Comparison of ENCODE assay signal across 10 cellular contexts in the genomic region with DNA sequence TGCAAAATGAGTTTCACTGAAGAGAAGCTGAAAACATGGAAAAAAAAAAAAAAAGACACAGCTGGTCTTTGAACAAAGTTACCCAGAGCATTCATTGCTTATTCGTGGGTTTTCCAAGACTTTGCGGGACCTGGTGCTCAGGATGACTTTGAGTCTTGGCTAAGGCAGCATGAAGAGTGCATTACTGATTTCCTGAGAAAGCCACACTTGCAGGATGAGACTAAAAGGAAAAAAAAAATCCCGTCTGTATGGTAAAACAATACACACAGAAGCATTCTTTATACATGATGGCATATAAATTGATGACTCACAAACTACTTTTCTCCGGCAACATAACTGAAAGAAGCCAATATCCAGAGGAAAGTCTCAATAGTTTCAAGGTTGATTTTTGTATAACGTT.
DNase-seq lines count a peak whose midpoint lies in the region; ATAC-seq and TF ChIP-seq lines count a peak whose summit lies in the region.
"Had no signal": no experiment of that assay in that cellular context is flagged by ENCODE, and none has a peak within 500 bp of the region (broad histone marks: within the 10 kb centered on the region; RNA-seq: fewer than 3 reads in every experiment).

No MANE protein-coding gene starts in this region.

- H3K27ac ChIP-seq in epithelial cell of prostate (peak overlapping the region; percentile 94), osteoblast (ENCODE audit: low read depth, low read length) (peak overlapping the region; percentile 75)
- H3K27ac ChIP-seq: sigmoid colon had no signal

- peak; percentile 60 for DNase-seq in DMS53 (lab: John Stamatoyannopoulos, UW)
- DNase-seq in RKO (ENCODE audit: low spot score) = peak; percentile 57
- no peak for DNase-seq in epithelial cell of prostate (ENCODE audit: low read depth, low spot score)
- DNase-seq in osteoblast (ENCODE audit: insufficient read length, low spot score, missing footprints) = peak; percentile 93
- no peak for DNase-seq in NCI-H2081 treated with DMSO at 0.1 percent for 48 hours (lab: John Stamatoyannopoulos, UW)
- DNase-seq in NCI-H1092 treated with DMSO at 0.1 percent for 48 hours (lab: John Stamatoyannopoulos, UW) = no peak
- no peak for DNase-seq in activated CD4-positive, alpha-beta memory T cell treated with anti-CD3 and anti-CD28 coated beads for 36 hours
- DNase-seq: caudate nucleus, sigmoid colon had no signal

- H3K9me3 Mint-ChIP-seq in activated CD4-positive, alpha-beta memory T cell treated with anti-CD3 and anti-CD28 coated beads for 36 hours = no peaks in the 10 kb centered on the region

- peaks cover 10% of the 10 kb centered on the region for H3K4me1 Mint-ChIP-seq in activated CD4-positive, alpha-beta memory T cell treated with anti-CD3 and anti-CD28 coated beads for 36 hours (ENCODE audit: low read depth)

- H3K36me3 ChIP-seq in osteoblast (ENCODE audit: insufficient read depth, low read length) = no peaks in the 10 kb centered on the region
- H3K36me3 ChIP-seq: sigmoid colon had no signal

- no peaks in the 10 kb centered on the region for H3K79me2 ChIP-seq in osteoblast (ENCODE audit: insufficient read depth, low read length)

- peak overlapping the region; percentile 59 for H3K4me2 ChIP-seq in osteoblast (ENCODE audit: insufficient read depth, low read length)

- no peaks in the 10 kb centered on the region for H3K27me3 Mint-ChIP-seq in activated CD4-positive, alpha-beta memory T cell treated with anti-CD3 and anti-CD28 coated beads for 36 hours

- intact Hi-C loops in activated CD4-positive, alpha-beta memory T cell treated with anti-CD3 and anti-CD28 coated beads for 36 hours (cut with micrococcal nuclease) = no loop called here

- no peak overlapping the region for H3K27ac Mint-ChIP-seq in activated CD4-positive, alpha-beta memory T cell treated with anti-CD3 and anti-CD28 coated beads for 36 hours

- no peaks in the 10 kb centered on the region for H3K9me3 ChIP-seq in osteoblast (ENCODE audit: low read depth, low read length)
- H3K9me3 ChIP-seq: sigmoid colon had no signal

- POLR2A ChIA-PET in activated CD4-positive, alpha-beta memory T cell treated with anti-CD3 and anti-CD28 coated beads for 36 hours (lab: Charles Lee) = interaction anchor here (0.6 kb wide), 1 partner anchor 1504 kb away, joined by 4 read pairs; no protein-coding TSS in a partner anchor

- H3K4me3 Mint-ChIP-seq in activated CD4-positive, alpha-beta memory T cell treated with anti-CD3 and anti-CD28 coated beads for 36 hours = no peak overlapping the region

- no peak for TF ChIP-seq CTCF in osteoblast (IDR thresholded peaks at IDR 0.05; ENCODE audit: extremely low read depth, low read depth, low read length)

- no peak for ATAC-seq in HG02970 (IDR thresholded peaks at IDR 0.05; ENCODE audit: low FRiP score, unreplicated experiment)

- no peaks in the 10 kb centered on the region for H4K20me1 ChIP-seq in osteoblast (ENCODE audit: insufficient read depth, low read length)

- CTCF ChIA-PET in activated CD4-positive, alpha-beta memory T cell treated with anti-CD3 and anti-CD28 coated beads for 36 hours (lab: Charles Lee) = no interaction called here

- peak overlapping the region; percentile 6 for H3K4me3 ChIP-seq in osteoblast (ENCODE audit: insufficient read depth, low read length)
- H3K4me3 ChIP-seq: sigmoid colon had no signal

- no peak overlapping the region for H2AFZ ChIP-seq in osteoblast (ENCODE audit: low read length)

- H3K27me3 ChIP-seq in osteoblast (ENCODE audit: insufficient read depth, low read length) = no peaks in the 10 kb centered on the region
- H3K27me3 ChIP-seq: sigmoid colon had no signal

- H3K36me3 Mint-ChIP-seq in activated CD4-positive, alpha-beta memory T cell treated with anti-CD3 and anti-CD28 coated beads for 36 hours = no peaks in the 10 kb centered on the region

- H3K4me1 ChIP-seq in osteoblast (ENCODE audit: insufficient read depth, low read length) = peaks cover 65% of the 10 kb centered on the region
- H3K4me1 ChIP-seq: sigmoid colon had no signal

Comparison
In these comparisons a context has a peak if more than half of its experiments do, and no peak if none do; other contexts are left out.
1. DNase-seq: peak in DMS53 (single experiment), RKO (single experiment) and osteoblast (single experiment); none in epithelial cell of prostate (single experiment), NCI-H2081 treated with DMSO at 0.1 percent for 48 hours (single experiment), NCI-H1092 treated with DMSO at 0.1 percent for 48 hours (single experiment) and activated CD4-positive, alpha-beta memory T cell treated with anti-CD3 and anti-CD28 coated beads for 36 hours (single experiment).